In genomic region chr13:23660249-23660648, GRCh38 we compare ENCODE assay signal across 16 cellular contexts.
DNase-seq lines count a peak whose midpoint lies in the region; ATAC-seq and TF ChIP-seq lines count a peak whose summit lies in the region.
"Had no signal": no experiment of that assay in that cellular context is flagged by ENCODE, and none has a peak within 500 bp of the region (broad histone marks: within the 10 kb centered on the region; RNA-seq: fewer than 3 reads in every experiment).

No MANE protein-coding gene starts in this region.

- H3K56ac ChIP-seq in IMR-90 (ENCODE audit: extremely low read depth, insufficient read depth, low read length), result no peak overlapping the region

- CTCF ChIA-PET in IMR-90 (lab: Yijun Ruan, JAX), result no interaction called here

- POLR2A ChIA-PET in IMR-90 (lab: Charles Lee; ENCODE audit: unreplicated experiment), result no interaction called here

- 94% methylated on average over 4 of the region's 9 CpGs; no CpG with 5 or more reads in 1 of the 2 experiments for WGBS in IMR-90 (ENCODE audit: extremely low coverage in 2 of 2, insufficient read length in 1 of 2), 2 experiments

- no peak overlapping the region for H2BK15ac ChIP-seq in IMR-90 (ENCODE audit: low read depth, low read length)

- H3K4me3 ChIP-seq in left ventricle myocardium inferior (no peak overlapping the region), IMR-90 (ENCODE audit: insufficient read depth, low read depth, low read length) (no peak overlapping the region)
- H3K4me3 ChIP-seq: BLaER1 had no signal

- H3K27me3 ChIP-seq in left ventricle myocardium inferior (ENCODE audit: low read depth) (no peaks in the 10 kb centered on the region), IMR-90 (ENCODE audit: control insufficient read depth, insufficient read depth, low read length) (no peaks in the 10 kb centered on the region)
- H3K27me3 ChIP-seq: BLaER1 had no signal

- H4K91ac ChIP-seq in IMR-90 (ENCODE audit: insufficient read depth, low read depth, low read length), result no peak overlapping the region

- TF ChIP-seq CTCF in left ventricle myocardium inferior (IDR thresholded peaks at IDR 0.05; ENCODE audit: borderline replicate concordance) (no peak), IMR-90 (conservative IDR thresholded peaks at IDR 0.05; ENCODE audit: low read depth, low read length) (no peak)

- TF ChIP-seq RAD21 in IMR-90 (IDR thresholded peaks at IDR 0.05; ENCODE audit: low read length), result no peak

- H2BK20ac ChIP-seq in IMR-90 (ENCODE audit: low read depth, low read length), result no peak overlapping the region

- no peaks in the 10 kb centered on the region for H4K20me1 ChIP-seq in IMR-90 (ENCODE audit: insufficient read depth, low read length)
- H4K20me1 ChIP-seq: BLaER1 had no signal

- no peak overlapping the region for H2AFZ ChIP-seq in IMR-90 (replicated peaks; ENCODE audit: low read length, poor library complexity)

- dilution Hi-C loops in IMR-90 (cut with HindIII; ENCODE audit: low sequenced_read_pairs, unreplicated experiment), result no loop called here

- peaks cover 8% of the 10 kb centered on the region for H3K9me3 ChIP-seq in left ventricle myocardium inferior (replicated peaks)
- H3K9me3 ChIP-seq in IMR-90 (ENCODE audit: control insufficient read depth, insufficient read depth, low read length), result 0 out of 2 replicates have a peak, but pooled peaks cover 1% of the 10 kb centered on the region

- no peak overlapping the region for H3K9ac ChIP-seq in IMR-90 (ENCODE audit: low read depth, low read length)
- H3K9ac ChIP-seq: BLaER1 had no signal

- H4K5ac ChIP-seq in IMR-90 (ENCODE audit: low read depth, low read length), result no peak overlapping the region

- no peak overlapping the region for H3K14ac ChIP-seq in IMR-90 (replicated peaks; ENCODE audit: low read depth, low read length)

- H2BK5ac ChIP-seq in IMR-90 (ENCODE audit: low read depth, low read length, poor library complexity, severe bottlenecking), result no peak overlapping the region

- no peak overlapping the region; the same call in 1 of the 2 replicates for H3K18ac ChIP-seq in IMR-90 (ENCODE audit: low read depth, low read length)

- no peak for TF ChIP-seq POLR2A in IMR-90 (IDR thresholded peaks at IDR 0.05; ENCODE audit: low read depth, low read length)

- in situ Hi-C loops in IMR-90 (cut with MboI; ENCODE audit: low sequenced_read_pairs), result no loop called here

- DNase-seq in left ventricle myocardium inferior (no peak), Right ventricle myocardium inferior (ENCODE audit: missing footprints) (no peak), IMR-90 (no peak), amniotic epithelial cell (ENCODE audit: low read depth) (peak; percentile 44), mesenteric fat pad (ENCODE audit: low spot score) (no peak)
- DNase-seq: 8988T, AML-193, DMS79, GF-D8, GOT3, H9, Kasumi-1, KBM-7 had no signal

- no TSS peak for BruUV-seq in IMR-90 (replicated peaks; lab: Mats Ljungman, UMichigan)

- H2AK9ac ChIP-seq in IMR-90 (replicated peaks; ENCODE audit: low read depth, low read length, poor library complexity), result no peak overlapping the region

- H3K23ac ChIP-seq in IMR-90 (ENCODE audit: low read depth, low read length), result no peak overlapping the region

- H3K36me3 ChIP-seq in left ventricle myocardium inferior, result peaks cover 24% of the 10 kb centered on the region
- peaks cover 32% of the 10 kb centered on the region for H3K36me3 ChIP-seq in IMR-90 (ENCODE audit: control insufficient read depth, insufficient read depth, low read length)
- H3K36me3 ChIP-seq: BLaER1 had no signal

- no peak overlapping the region for H2BK120ac ChIP-seq in IMR-90 (ENCODE audit: low read depth, low read length)

- no peak overlapping the region for H3K4me2 ChIP-seq in IMR-90 (ENCODE audit: low read depth, low read length)
- H3K4me2 ChIP-seq: BLaER1 had no signal

- 0 out of 2 replicates have a peak, but pooled peaks cover 5% of the 10 kb centered on the region for H3K9me1 ChIP-seq in IMR-90 (ENCODE audit: insufficient read depth, low read length)

- peak overlapping the region; percentile 75 for H3K27ac ChIP-seq in left ventricle myocardium inferior (replicated peaks)
- H3K27ac ChIP-seq in IMR-90 (ENCODE audit: insufficient read depth, low read length), result peak overlapping the region; percentile 50; the same call in 1 of the 2 replicates
- H3K27ac ChIP-seq: BLaER1 had no signal

- ATAC-seq in Right ventricle myocardium inferior (no peak), IMR-90 (ENCODE audit: low read depth) (no peak), HG02588 (IDR thresholded peaks at IDR 0.05; ENCODE audit: unreplicated experiment) (no peak), GM18909 (IDR thresholded peaks at IDR 0.05; ENCODE audit: poor library complexity, unreplicated experiment) (no peak)

- no peak overlapping the region for H3K4ac ChIP-seq in IMR-90 (ENCODE audit: low read depth, low read length)

- peak overlapping the region in 1 of 2 experiments; percentile 14; a peak in 1 of 4 replicates for H4K8ac ChIP-seq in IMR-90 (ENCODE audit: low read depth in 2 of 2, low read length in 2 of 2)

- H3K79me1 ChIP-seq in IMR-90 (ENCODE audit: low read depth in 1 of 2, low read length in 2 of 2), result peaks cover 16 to 31% of the 10 kb centered on the region in 2 experiments

- intact Hi-C loops in left ventricle myocardium inferior (cut with micrococcal nuclease), result no loop called here
- intact Hi-C loops in Right ventricle myocardium inferior (cut with DNase I), result no loop called here
- intact Hi-C loops in IMR-90 (cut with micrococcal nuclease), result no loop called here

- 0 out of 2 replicates have a peak overlapping the region, but pooled peaks have one; percentile 24 for H2AK5ac ChIP-seq in IMR-90 (ENCODE audit: low read depth, low read length)

- H3K4me1 ChIP-seq in left ventricle myocardium inferior (peaks cover 69% of the 10 kb centered on the region), IMR-90 (ENCODE audit: control insufficient read depth, insufficient read depth, low read length) (peaks cover 3% of the 10 kb centered on the region)
- H3K4me1 ChIP-seq: BLaER1 had no signal

TF ChIP-seq in IMR-90, 13 proteins besides CTCF, POLR2A, EP300 and RAD21:
- TF ChIP-seq BHLHE40 (IDR thresholded peaks at IDR 0.05; ENCODE audit: low read depth, low read length) (no peak), MXI1 (IDR thresholded peaks at IDR 0.05; ENCODE audit: borderline replicate concordance, low read depth, low read length) (no peak), MAFK (IDR thresholded peaks at IDR 0.05; ENCODE audit: low read depth, low read length) (no peak)
- TF ChIP-seq, protein P1, sequence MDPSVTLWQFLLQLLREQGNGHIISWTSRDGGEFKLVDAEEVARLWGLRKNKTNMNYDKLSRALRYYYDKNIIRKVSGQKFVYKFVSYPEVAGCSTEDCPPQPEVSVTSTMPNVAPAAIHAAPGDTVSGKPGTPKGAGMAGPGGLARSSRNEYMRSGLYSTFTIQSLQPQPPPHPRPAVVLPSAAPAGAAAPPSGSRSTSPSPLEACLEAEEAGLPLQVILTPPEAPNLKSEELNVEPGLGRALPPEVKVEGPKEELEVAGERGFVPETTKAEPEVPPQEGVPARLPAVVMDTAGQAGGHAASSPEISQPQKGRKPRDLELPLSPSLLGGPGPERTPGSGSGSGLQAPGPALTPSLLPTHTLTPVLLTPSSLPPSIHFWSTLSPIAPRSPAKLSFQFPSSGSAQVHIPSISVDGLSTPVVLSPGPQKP (IDR thresholded peaks at IDR 0.05; ENCODE audit: borderline replicate concordance, low read depth, low read length), result no peak
